Comparison of ENCODE assay signal across 34 cellular contexts in genomic region chr10:107520348-107520747, GRCh38.
"Had no signal": no experiment of that assay in that cellular context is flagged by ENCODE, and none has a peak within 500 bp of the region (broad histone marks: within the 10 kb centered on the region; RNA-seq: fewer than 3 reads in every experiment).

No MANE protein-coding gene starts in this region.

- DNase-seq: Karpas-422, Kasumi-1, MG63, MM.1S, MV-4-11, NCI-H1048, NCI-H1092, NCI-H1092 treated with DMSO at 0.1 percent for 48 hours, NCI-H1105, NCI-H1105 treated with DMSO at 0.1 percent for 48 hours, NCI-H1417, NCI-H1417 treated with DMSO at 0.1 percent for 48 hours, NCI-H1436, NCI-H1436 treated with DMSO at 0.1 percent for 48 hours, NCI-H146, NCI-H1694, NCI-H1694 treated with DMSO at 0.1 percent for 48 hours, NCI-H187, NCI-H187 treated with DMSO at 0.1 percent for 48 hours, NCI-H1930, NCI-H2029, NCI-H2029 treated with DMSO at 0.1 percent for 48 hours, NCI-H2081, NCI-H2081 treated with DMSO at 0.1 percent for 48 hours, NCI-H2107, NCI-H2171, NCI-H2171 treated with DMSO at 0.1 percent for 48 hours, NCI-H2227 treated with DMSO at 0.1 percent for 48 hours, NCI-H226, NCI-H345, NCI-H446, NCI-H446 treated with DMSO at 0.1 percent for 48 hours, NCI-H510A, NCI-H510A treated with DMSO at 0.1 percent for 48 hours had no signal
